Comparison of ENCODE assay signal across 8 cellular contexts in the genomic region with DNA sequence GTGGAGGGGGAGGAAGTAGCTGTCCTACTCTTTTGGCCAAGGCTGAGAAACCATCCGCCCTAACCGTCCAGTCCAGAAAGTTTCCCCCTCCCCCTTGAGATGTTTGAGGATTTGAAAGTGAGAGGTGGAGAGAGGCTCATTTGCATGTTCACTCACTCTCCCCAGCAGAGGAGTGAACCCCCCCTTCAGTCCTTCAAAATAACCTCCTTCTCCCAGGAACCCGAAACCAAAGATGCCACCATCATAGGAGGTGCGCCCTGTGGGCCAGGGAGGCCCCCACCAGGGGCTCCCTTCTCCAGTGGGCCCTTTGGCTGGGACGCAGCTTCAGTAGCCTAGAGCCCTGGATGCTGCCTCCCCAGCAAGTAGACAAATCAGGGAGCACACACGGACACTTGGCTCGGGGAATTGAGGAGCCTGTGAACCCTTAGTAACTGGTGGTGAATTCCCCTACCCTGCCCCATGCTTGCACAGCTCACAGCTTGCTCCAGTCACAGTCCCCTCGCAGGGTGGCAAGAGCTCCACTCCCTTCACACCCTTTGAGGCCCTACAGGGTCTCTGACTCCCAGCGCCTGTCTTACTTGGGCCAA.
A peak's percentile ranks its signal among the peaks of the same experiment; 100 is the strongest.
DNase-seq lines count a peak whose midpoint lies in the region; ATAC-seq lines count a peak whose summit lies in the region.

No MANE protein-coding gene starts in this region.

- DNase-seq in T-helper 1 cell (no peak), RPMI8226 (peak; percentile 35), NCI-H2081 treated with DMSO at 0.1 percent for 48 hours (lab: John Stamatoyannopoulos, UW) (no peak), GM19238 (ENCODE audit: insufficient read length, low spot score) (no peak)

- peak overlapping the region; percentile 86 for H3K4me3 Mint-ChIP-seq in T-helper 1 cell treated with Interleukin-12 subunit alpha and Interleukin-12 subunit beta and Interleukin-4 antibody, amounts not matched to agents 30 μg/mL and 1 μg/mL, for 36 hours

- no peaks in the 10 kb centered on the region for H3K9me3 Mint-ChIP-seq in T-helper 1 cell treated with Interleukin-12 subunit alpha and Interleukin-12 subunit beta and Interleukin-4 antibody, amounts not matched to agents 30 μg/mL and 1 μg/mL, for 36 hours

- H3K4me3 ChIP-seq in skin epidermis, result peak overlapping the region in 2 of 7 experiments; percentile 15 to 16

- peaks cover 57% of the 10 kb centered on the region for H3K4me1 Mint-ChIP-seq in T-helper 1 cell treated with Interleukin-12 subunit alpha and Interleukin-12 subunit beta and Interleukin-4 antibody, amounts not matched to agents 30 μg/mL and 1 μg/mL, for 36 hours (ENCODE audit: low read depth)

- peaks cover 10% of the 10 kb centered on the region for H3K36me3 Mint-ChIP-seq in T-helper 1 cell treated with Interleukin-12 subunit alpha and Interleukin-12 subunit beta and Interleukin-4 antibody, amounts not matched to agents 30 μg/mL and 1 μg/mL, for 36 hours (ENCODE audit: low read depth)

- peak overlapping the region in 19 of 21 experiments; percentile 34 to 86 (median 70) for H3K27ac ChIP-seq in skin epidermis

- H3K27me3 Mint-ChIP-seq in T-helper 1 cell treated with Interleukin-12 subunit alpha and Interleukin-12 subunit beta and Interleukin-4 antibody, amounts not matched to agents 30 μg/mL and 1 μg/mL, for 36 hours (ENCODE audit: low read depth), result no peaks in the 10 kb centered on the region

- peak overlapping the region; percentile 88 for H3K27ac Mint-ChIP-seq in T-helper 1 cell treated with Interleukin-12 subunit alpha and Interleukin-12 subunit beta and Interleukin-4 antibody, amounts not matched to agents 30 μg/mL and 1 μg/mL, for 36 hours

- peak; percentile 35 for ATAC-seq in HG02678 (IDR thresholded peaks at IDR 0.05; ENCODE audit: unreplicated experiment)
- no peak for ATAC-seq in GM18520 (IDR thresholded peaks at IDR 0.05; ENCODE audit: unreplicated experiment)
